Comparison of ENCODE assay signal across 15 cellular contexts in the genomic region with DNA sequence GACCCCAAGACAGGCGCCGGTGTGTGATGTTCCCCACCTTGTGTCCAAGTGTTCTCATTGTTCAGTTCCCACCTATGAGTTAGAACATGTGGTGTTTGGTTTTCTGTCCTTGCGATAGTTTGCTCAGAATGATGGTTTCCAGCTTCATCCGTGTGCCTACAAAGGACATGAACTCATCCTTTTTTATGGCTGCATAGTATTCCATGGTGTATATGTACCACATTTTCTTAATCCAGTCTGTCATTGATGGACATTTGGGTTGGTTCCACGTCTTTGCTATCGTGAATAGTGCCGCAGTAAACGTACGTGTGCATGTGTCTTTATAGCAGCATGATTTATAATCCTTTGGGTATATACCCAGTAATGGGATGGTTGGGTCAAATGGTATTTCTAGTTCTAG. TPM values are rescaled to one million over a fixed set of nuclear protein-coding genes. Genes with fewer than 3 reads are reported as not detected.
"Had no signal": no experiment of that assay in that cellular context is flagged by ENCODE, and none has a peak within 500 bp of the region (broad histone marks: within the 10 kb centered on the region; RNA-seq: fewer than 3 reads in every experiment).

No MANE protein-coding gene starts in this region.

RNA-seq across cellular contexts. Expression of gene SCYGR2, which starts 58.3 kb away (rescaled TPM):
- total RNA-seq: stomach, subcutaneous adipose tissue, temporal lobe, testis, thoracic aorta, thyroid gland, tibial nerve, transverse colon, upper lobe of left lung, upper lobe of right lung, ureter, urinary bladder, uterus, vagina had no signal
- polyA plus RNA-seq: stomach, thymus, urinary bladder had no signal
